10 cellular contexts compared by ENCODE assay signal in the genomic region with DNA sequence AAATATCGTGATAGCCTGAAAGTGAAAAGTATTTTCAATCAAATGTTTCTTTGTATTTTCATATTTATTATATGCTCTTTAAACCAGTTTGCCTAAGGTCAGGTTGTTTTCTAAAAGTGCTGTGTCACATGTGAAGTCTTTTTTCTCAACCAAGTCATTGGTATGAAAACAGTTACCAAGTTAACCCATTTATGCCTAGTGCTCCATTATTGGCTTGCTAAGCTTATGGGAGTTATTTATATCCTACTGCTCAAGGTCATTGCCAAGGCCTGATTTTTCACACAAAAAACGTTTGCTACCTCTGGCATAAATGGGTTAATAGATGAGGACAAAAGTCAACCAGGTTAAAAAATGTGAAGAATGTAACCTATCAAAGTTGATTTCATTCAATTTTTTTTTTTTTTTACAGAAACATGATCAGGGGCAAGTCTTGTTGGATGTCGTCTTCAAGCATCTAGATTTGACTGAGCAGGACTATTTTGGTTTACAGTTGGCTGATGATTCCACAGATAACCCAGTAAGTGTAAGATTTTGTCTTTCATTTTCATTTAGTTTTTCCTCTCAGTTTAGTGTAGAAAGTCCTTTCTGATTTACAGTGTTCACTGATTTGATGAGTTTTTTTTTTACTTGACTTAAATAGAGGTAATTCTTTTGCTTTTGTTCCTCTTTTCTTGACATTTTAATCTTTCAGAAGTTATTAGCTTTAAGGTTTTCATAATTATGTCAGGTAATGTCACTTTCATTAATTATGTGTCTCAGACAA.
DNase-seq lines count a peak whose midpoint lies in the region; ATAC-seq lines count a peak whose summit lies in the region.
"Had no signal": no experiment of that assay in that cellular context is flagged by ENCODE, and none has a peak within 500 bp of the region (broad histone marks: within the 10 kb centered on the region; RNA-seq: fewer than 3 reads in every experiment).

No MANE protein-coding gene starts in this region.

- no peaks in the 10 kb centered on the region for H3K27me3 ChIP-seq in CD8-positive, alpha-beta memory T cell (ENCODE audit: insufficient read depth, low read length, poor library complexity, severe bottlenecking)

- no peak overlapping the region for H3K4me3 ChIP-seq in CD8-positive, alpha-beta memory T cell (ENCODE audit: low read length)

- H3K9me3 ChIP-seq in CD8-positive, alpha-beta memory T cell (ENCODE audit: low read length), result no peaks in the 10 kb centered on the region

- CTCF ChIA-PET in CD8-positive, alpha-beta memory T cell (lab: Charles Lee), result no interaction called here
- CTCF ChIA-PET in T-cell (lab: Charles Lee), result interaction anchor here in 1 of 2 donors (0.6 kb wide), 1 partner anchor 131 kb away, joined by 4 read pairs; no protein-coding TSS in a partner anchor

- H3K27me3 Mint-ChIP-seq in CD8-positive, alpha-beta memory T cell, result no peaks in the 10 kb centered on the region
- H3K27me3 Mint-ChIP-seq in T-cell, result no peaks in the 10 kb centered on the region

- peaks cover 74 to 87% (median 83%) of the 10 kb centered on the region in 3 donors for H3K4me1 Mint-ChIP-seq in CD8-positive, alpha-beta memory T cell
- H3K4me1 Mint-ChIP-seq in T-cell, result peaks cover 81 to 83% (median 82%) of the 10 kb centered on the region in 3 donors

- H3K9me3 Mint-ChIP-seq in CD8-positive, alpha-beta memory T cell, result no peaks in the 10 kb centered on the region
- no peaks in the 10 kb centered on the region for H3K9me3 Mint-ChIP-seq in T-cell

- DNase-seq in CD8-positive, alpha-beta memory T cell, result peak in 1 of 5 donors; percentile 11
- DNase-seq in T-cell, result no peak
- DNase-seq in stimulated activated CD4-positive, alpha-beta T cell treated with anti-CD3 and anti-CD28 coated beads, Interleukin-15, amount 100 ng/mL, for 24 hours, result no peak
- no peak for DNase-seq in NCI-H226
- no peak for DNase-seq in NCI-H2107 (lab: John Stamatoyannopoulos, UW)
- DNase-seq in activated naive CD4-positive, alpha-beta T cell treated with anti-CD3 and anti-CD28 coated beads, Interleukin-2, amount 50 U/mL, for 16 hours, result no peak
- DNase-seq: anterior cingulate cortex, H7 had no signal

- no peaks in the 10 kb centered on the region for H3K36me3 ChIP-seq in CD8-positive, alpha-beta memory T cell (ENCODE audit: insufficient read depth, low read length)

- H3K4me3 Mint-ChIP-seq in CD8-positive, alpha-beta memory T cell, result peak overlapping the region in 5 of 7 donors; percentile 6 to 68 (median 62)
- peak overlapping the region in 1 of 3 donors; percentile 17 for H3K4me3 Mint-ChIP-seq in T-cell

- peak; percentile 79 for ATAC-seq in GM19035 (IDR thresholded peaks at IDR 0.05; ENCODE audit: unreplicated experiment)
- peak; percentile 83 for ATAC-seq in HG02870 (IDR thresholded peaks at IDR 0.05; ENCODE audit: unreplicated experiment)
- ATAC-seq in T-cell (replicated peaks in 1 of 4), result no peak

- H3K4me1 ChIP-seq in CD8-positive, alpha-beta memory T cell (ENCODE audit: insufficient read depth, low read length), result peaks cover 30% of the 10 kb centered on the region

- H3K27ac Mint-ChIP-seq in CD8-positive, alpha-beta memory T cell, result peak overlapping the region in 7 of 8 donors; percentile 5 to 79 (median 59)
- H3K27ac Mint-ChIP-seq in T-cell, result peak overlapping the region; percentile 12 to 39

- POLR2A ChIA-PET in CD8-positive, alpha-beta memory T cell (lab: Charles Lee), result no interaction called here
- POLR2A ChIA-PET in T-cell (lab: Charles Lee), result interaction anchor here in 1 of 2 donors (0.7 kb wide), 1 partner anchor 34 kb away, joined by 4 read pairs; no protein-coding TSS in a partner anchor

- H3K36me3 Mint-ChIP-seq in CD8-positive, alpha-beta memory T cell, result peaks cover 0 to 7% (median 2%) of the 10 kb centered on the region in 3 donors
- peaks cover 35% of the 10 kb centered on the region for H3K36me3 Mint-ChIP-seq in T-cell

- no peak overlapping the region for H3K27ac ChIP-seq in CD8-positive, alpha-beta memory T cell (ENCODE audit: low read depth, low read length)

Comparison
In these comparisons a context has a peak if more than half of its experiments do, and no peak if none do; other contexts are left out.
1. ATAC-seq: peak in GM19035 (single experiment) and HG02870 (single experiment); none in T-cell (0 of 4).